In genomic region chr5:116858705-116859333, GRCh38 we compare ENCODE assay signal across 1 cellular context.
TF ChIP-seq lines count a peak whose summit lies in the region.

No MANE protein-coding gene starts in this region.

TF ChIP-seq in HepG2, 621 proteins besides CTCF, POLR2A, EP300 and RAD21 (continued from another document and continues in another):
- TF ChIP-seq PREB (CRISPR knock-in tag; IDR thresholded peaks at IDR 0.05) (no peak), GRHL1 (CRISPR knock-in tag; conservative IDR thresholded peaks at IDR 0.05) (no peak), ERF (CRISPR knock-in tag; IDR thresholded peaks at IDR 0.05) (0 out of 2 replicates have a peak, but pooled peaks have one; percentile 43), CREB3 (CRISPR knock-in tag; IDR thresholded peaks at IDR 0.05) (no peak), SNAPC2 (CRISPR knock-in tag; IDR thresholded peaks at IDR 0.05) (no peak), ZNF484 (CRISPR knock-in tag; IDR thresholded peaks at IDR 0.05; ENCODE audit: borderline replicate concordance, low read depth) (no peak), HNF4A (CRISPR knock-in tag; IDR thresholded peaks at IDR 0.05) (peak; percentile 31; the same call in 1 of the 2 replicates), SOX13 (IDR thresholded peaks at IDR 0.05) (peak; percentile 59), SOX13 (CRISPR knock-in tag; conservative IDR thresholded peaks at IDR 0.05 in 1 of 2, IDR thresholded peaks at IDR 0.05 in 1 of 2) (peak in 1 of 2 experiments; percentile 89; a peak in 2 of 4 replicates), TBX2 (CRISPR knock-in tag; IDR thresholded peaks at IDR 0.05; ENCODE audit: borderline replicate concordance) (peak; percentile 65; the same call in 1 of the 2 replicates), SMC3 (IDR thresholded peaks at IDR 0.05; ENCODE audit: low read length) (no peak), ZNF10 (CRISPR knock-in tag; IDR thresholded peaks at IDR 0.05; ENCODE audit: borderline replicate concordance, low read depth) (no peak), NR2C2 (CRISPR knock-in tag; IDR thresholded peaks at IDR 0.05; ENCODE audit: borderline replicate concordance) (no peak), HMG20A (CRISPR knock-in tag; IDR thresholded peaks at IDR 0.05; ENCODE audit: borderline replicate concordance) (peak; percentile 69; the same call in 1 of the 2 replicates), MIER3 (CRISPR knock-in tag; IDR thresholded peaks at IDR 0.05; ENCODE audit: borderline replicate concordance) (no peak), ZNF547 (CRISPR knock-in tag; IDR thresholded peaks at IDR 0.05) (no peak), ZNF766 (CRISPR knock-in tag; IDR thresholded peaks at IDR 0.05; ENCODE audit: borderline replicate concordance) (no peak), GFI1 (CRISPR knock-in tag; IDR thresholded peaks at IDR 0.05; ENCODE audit: borderline replicate concordance) (peak; percentile 96), PPARG (CRISPR knock-in tag; conservative IDR thresholded peaks at IDR 0.05) (peak; percentile 81; the same call in 1 of the 2 replicates), ZFP36L2 (CRISPR knock-in tag; IDR thresholded peaks at IDR 0.05) (no peak), PHF21A (CRISPR knock-in tag; IDR thresholded peaks at IDR 0.05) (peak; percentile 52), SOX5 (CRISPR knock-in tag; IDR thresholded peaks at IDR 0.05; ENCODE audit: borderline replicate concordance) (peak; percentile 92), SMAD1 (CRISPR knock-in tag; IDR thresholded peaks at IDR 0.05; ENCODE audit: borderline replicate concordance, low read depth) (no peak), PAF1 (CRISPR knock-in tag; IDR thresholded peaks at IDR 0.05) (no peak), ISX (CRISPR knock-in tag; conservative IDR thresholded peaks at IDR 0.05) (no peak), ZNF3 (CRISPR knock-in tag; IDR thresholded peaks at IDR 0.05) (peak; percentile 93), GATA4 (IDR thresholded peaks at IDR 0.05; ENCODE audit: borderline replicate concordance, low read depth) (peak; percentile 81; the same call in 1 of the 2 replicates), BCL6 (CRISPR knock-in tag; IDR thresholded peaks at IDR 0.05) (peak; percentile 49; the same call in 1 of the 2 replicates), RXRA (CRISPR knock-in tag; IDR thresholded peaks at IDR 0.05) (peak; percentile 41; the same call in 1 of the 2 replicates), ZNF558 (CRISPR knock-in tag; IDR thresholded peaks at IDR 0.05; ENCODE audit: borderline replicate concordance) (no peak), RARA (CRISPR knock-in tag; IDR thresholded peaks at IDR 0.05) (peak; percentile 92), SIX4 (CRISPR knock-in tag; IDR thresholded peaks at IDR 0.05) (peak; percentile 90), ZHX1 (CRISPR knock-in tag; IDR thresholded peaks at IDR 0.05; ENCODE audit: low read depth) (no peak), FOXA1 (IDR thresholded peaks at IDR 0.05) (no peak), FOXA1 (CRISPR knock-in tag; IDR thresholded peaks at IDR 0.05) (peak; percentile 78), SKIL (CRISPR knock-in tag; IDR thresholded peaks at IDR 0.05; ENCODE audit: borderline replicate concordance) (peak; percentile 20; the same call in 1 of the 2 replicates), ZNF777 (CRISPR knock-in tag; IDR thresholded peaks at IDR 0.05) (no peak), ARID5B (CRISPR knock-in tag; IDR thresholded peaks at IDR 0.05) (peak; percentile 74; the same call in 1 of the 2 replicates), ELF3 (CRISPR knock-in tag; IDR thresholded peaks at IDR 0.05) (peak; percentile 75; the same call in 1 of the 2 replicates), ATF2 (CRISPR knock-in tag; IDR thresholded peaks at IDR 0.05) (peak; percentile 49; the same call in 1 of the 2 replicates), ISL2 (CRISPR knock-in tag; IDR thresholded peaks at IDR 0.05) (peak; percentile 88), ZNF687 (CRISPR knock-in tag; IDR thresholded peaks at IDR 0.05) (no peak), HDAC6 (IDR thresholded peaks at IDR 0.05; ENCODE audit: low read depth, low read length) (no peak), TERF1 (CRISPR knock-in tag; IDR thresholded peaks at IDR 0.05) (no peak), POGZ (CRISPR knock-in tag; IDR thresholded peaks at IDR 0.05) (peak; percentile 41), ESRRA (CRISPR knock-in tag; IDR thresholded peaks at IDR 0.05; ENCODE audit: low read depth) (0 out of 2 replicates have a peak, but pooled peaks have one; percentile 43)
